8 cellular contexts compared by ENCODE assay signal in the genomic region with DNA sequence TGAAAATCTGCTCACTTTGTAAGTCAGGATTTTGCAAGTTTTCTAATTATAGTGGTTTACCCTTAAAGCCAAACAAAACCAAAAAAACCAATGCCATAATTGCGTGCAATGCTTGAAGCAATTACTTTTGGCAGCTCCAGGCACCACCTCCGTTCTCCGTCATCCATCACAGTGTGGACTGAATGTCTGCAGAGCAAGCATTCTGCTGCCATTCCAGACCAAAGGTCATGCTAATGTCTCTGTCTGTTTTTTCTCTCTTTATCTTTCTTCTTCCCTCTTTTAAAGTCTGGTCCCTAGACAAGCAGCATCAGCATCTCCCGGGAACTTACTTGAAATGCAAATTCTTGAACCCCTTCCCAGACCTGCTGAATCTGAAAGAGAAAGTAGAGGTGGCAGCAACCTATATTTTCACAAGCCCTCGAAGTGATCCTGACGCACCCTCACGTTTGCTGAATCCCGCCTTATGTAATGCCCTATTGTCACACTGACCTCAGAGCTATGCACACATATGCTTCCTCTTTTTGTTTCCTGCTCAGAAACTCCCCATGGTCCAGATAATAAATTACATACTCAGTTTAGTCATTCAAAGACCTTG.
DNase-seq lines count a peak whose midpoint lies in the region; ATAC-seq and TF ChIP-seq lines count a peak whose summit lies in the region.

No MANE protein-coding gene starts in this region.

- H4K20me1 ChIP-seq in SU-DHL-6 (ENCODE audit: low read depth, low read length), result no peaks in the 10 kb centered on the region

- DNase-seq in islet precursor cell (no peak), DMS53 treated with DMSO at 0.1 percent for 48 hours (lab: John Stamatoyannopoulos, UW; ENCODE audit: unreplicated experiment) (no peak), putamen (ENCODE audit: low spot score) (no peak), head of caudate nucleus (no peak)

- no peak overlapping the region for H3K9ac ChIP-seq in SU-DHL-6 (ENCODE audit: low read length)

- no peak for TF ChIP-seq CTCF in SU-DHL-6 (IDR thresholded peaks at IDR 0.05; ENCODE audit: insufficient read depth, low read length, poor library complexity, severe bottlenecking)

- peaks cover 29% of the 10 kb centered on the region for H3F3A ChIP-seq in SU-DHL-6 (ENCODE audit: insufficient read depth)

- peaks cover 0 to 11% of the 10 kb centered on the region in 2 donors for H3K4me1 ChIP-seq in muscle layer of duodenum (ENCODE audit: control insufficient read depth in 1 of 2, insufficient read depth in 2 of 2, low read length in 2 of 2)

- peak; percentile 57 for ATAC-seq in GM18873 (IDR thresholded peaks at IDR 0.05; ENCODE audit: low FRiP score, unreplicated experiment)
- peak; percentile 40 for ATAC-seq in HG03045 (IDR thresholded peaks at IDR 0.05; ENCODE audit: unreplicated experiment)

- H3K36me3 ChIP-seq in SU-DHL-6 (ENCODE audit: low read length) (no peaks in the 10 kb centered on the region), muscle layer of duodenum (ENCODE audit: control insufficient read depth in 1 of 2, insufficient read depth in 2 of 2, low read length in 2 of 2) (no peaks in the 10 kb centered on the region)

- H3K79me2 ChIP-seq in SU-DHL-6 (ENCODE audit: insufficient read depth, low read length), result no peaks in the 10 kb centered on the region

- no peaks in the 10 kb centered on the region for H3K9me2 ChIP-seq in SU-DHL-6 (replicated peaks; ENCODE audit: insufficient read depth, low read length)

- peak overlapping the region; percentile 28 for H3K27ac ChIP-seq in SU-DHL-6 (ENCODE audit: low read depth, low read length)
- H3K27ac ChIP-seq in muscle layer of duodenum (ENCODE audit: low read length), result peak overlapping the region; percentile 33

- H3K9me3 ChIP-seq in SU-DHL-6 (ENCODE audit: insufficient read depth, low read length) (no peaks in the 10 kb centered on the region), muscle layer of duodenum (ENCODE audit: control insufficient read depth in 1 of 2, low read length in 2 of 2) (no peaks in the 10 kb centered on the region)

- no peaks in the 10 kb centered on the region for H3K27me3 ChIP-seq in SU-DHL-6 (ENCODE audit: low read length)
- no peaks in the 10 kb centered on the region for H3K27me3 ChIP-seq in muscle layer of duodenum (ENCODE audit: low read depth, low read length)

- peak overlapping the region; percentile 40 for H3K4me2 ChIP-seq in SU-DHL-6 (ENCODE audit: low read depth, low read length, poor library complexity, severe bottlenecking)

- H2AFZ ChIP-seq in SU-DHL-6 (ENCODE audit: low read depth, low read length, severe bottlenecking), result no peak overlapping the region

- H3K4me3 ChIP-seq in SU-DHL-6 (ENCODE audit: insufficient read depth, low read length, poor library complexity, severe bottlenecking), result no peak overlapping the region
- no peak overlapping the region for H3K4me3 ChIP-seq in muscle layer of duodenum (ENCODE audit: low read depth in 1 of 2, low read length in 2 of 2)

- intact Hi-C loops in head of caudate nucleus (cut with DNase I), result no loop called here
